In the genomic region with DNA sequence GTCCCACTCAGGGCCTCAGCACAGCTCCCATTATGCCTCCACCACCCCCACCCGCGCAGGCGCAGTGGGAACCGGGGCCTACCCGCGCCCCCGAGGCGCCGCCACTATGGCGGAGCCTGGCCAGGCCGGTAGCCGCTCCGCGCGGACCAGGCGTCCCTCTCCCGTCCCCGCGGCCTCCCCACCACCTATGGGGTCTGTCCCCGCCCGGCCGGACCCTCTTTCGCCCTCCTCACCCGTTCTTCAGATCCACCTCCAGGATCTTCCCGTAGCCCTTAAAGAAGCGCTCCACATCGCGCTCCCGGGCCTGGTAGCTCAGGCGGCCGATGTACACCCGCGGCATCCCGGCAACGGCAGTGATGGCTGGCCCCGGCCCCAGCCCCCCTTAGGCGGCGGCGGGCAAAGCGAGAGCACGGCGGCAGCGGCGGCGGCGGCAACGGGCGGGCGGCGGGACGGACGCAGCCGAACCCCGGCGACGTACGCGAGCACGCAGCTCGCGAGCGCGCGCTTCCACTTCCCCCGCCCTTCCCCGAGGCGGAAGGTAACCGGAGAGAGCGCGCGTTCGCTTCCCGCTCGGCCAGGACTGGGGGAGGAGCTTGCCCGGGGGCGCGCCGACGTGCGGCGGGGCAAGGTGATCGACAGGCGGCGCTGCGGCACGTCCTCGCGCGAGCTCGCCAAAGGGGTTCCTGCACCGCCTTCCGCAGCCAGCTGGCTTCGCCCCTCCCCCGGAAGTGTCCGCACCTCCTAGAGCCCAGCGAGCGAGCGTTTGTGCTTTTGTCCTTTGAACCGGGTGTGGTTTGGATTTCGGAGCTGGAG, we compare ENCODE assay signal across 1 cellular context.
TF ChIP-seq lines count a peak whose summit lies in the region.

A gene (minus strand): TSS at position 488 of the 813 bp plus-strand sequence. CDS start 148 bp downstream, at position 340.

TF ChIP-seq in K562, 482 proteins besides CTCF, POLR2A, EP300 and RAD21 (continued from another document and continues in another):
- TF ChIP-seq, protein P1, sequence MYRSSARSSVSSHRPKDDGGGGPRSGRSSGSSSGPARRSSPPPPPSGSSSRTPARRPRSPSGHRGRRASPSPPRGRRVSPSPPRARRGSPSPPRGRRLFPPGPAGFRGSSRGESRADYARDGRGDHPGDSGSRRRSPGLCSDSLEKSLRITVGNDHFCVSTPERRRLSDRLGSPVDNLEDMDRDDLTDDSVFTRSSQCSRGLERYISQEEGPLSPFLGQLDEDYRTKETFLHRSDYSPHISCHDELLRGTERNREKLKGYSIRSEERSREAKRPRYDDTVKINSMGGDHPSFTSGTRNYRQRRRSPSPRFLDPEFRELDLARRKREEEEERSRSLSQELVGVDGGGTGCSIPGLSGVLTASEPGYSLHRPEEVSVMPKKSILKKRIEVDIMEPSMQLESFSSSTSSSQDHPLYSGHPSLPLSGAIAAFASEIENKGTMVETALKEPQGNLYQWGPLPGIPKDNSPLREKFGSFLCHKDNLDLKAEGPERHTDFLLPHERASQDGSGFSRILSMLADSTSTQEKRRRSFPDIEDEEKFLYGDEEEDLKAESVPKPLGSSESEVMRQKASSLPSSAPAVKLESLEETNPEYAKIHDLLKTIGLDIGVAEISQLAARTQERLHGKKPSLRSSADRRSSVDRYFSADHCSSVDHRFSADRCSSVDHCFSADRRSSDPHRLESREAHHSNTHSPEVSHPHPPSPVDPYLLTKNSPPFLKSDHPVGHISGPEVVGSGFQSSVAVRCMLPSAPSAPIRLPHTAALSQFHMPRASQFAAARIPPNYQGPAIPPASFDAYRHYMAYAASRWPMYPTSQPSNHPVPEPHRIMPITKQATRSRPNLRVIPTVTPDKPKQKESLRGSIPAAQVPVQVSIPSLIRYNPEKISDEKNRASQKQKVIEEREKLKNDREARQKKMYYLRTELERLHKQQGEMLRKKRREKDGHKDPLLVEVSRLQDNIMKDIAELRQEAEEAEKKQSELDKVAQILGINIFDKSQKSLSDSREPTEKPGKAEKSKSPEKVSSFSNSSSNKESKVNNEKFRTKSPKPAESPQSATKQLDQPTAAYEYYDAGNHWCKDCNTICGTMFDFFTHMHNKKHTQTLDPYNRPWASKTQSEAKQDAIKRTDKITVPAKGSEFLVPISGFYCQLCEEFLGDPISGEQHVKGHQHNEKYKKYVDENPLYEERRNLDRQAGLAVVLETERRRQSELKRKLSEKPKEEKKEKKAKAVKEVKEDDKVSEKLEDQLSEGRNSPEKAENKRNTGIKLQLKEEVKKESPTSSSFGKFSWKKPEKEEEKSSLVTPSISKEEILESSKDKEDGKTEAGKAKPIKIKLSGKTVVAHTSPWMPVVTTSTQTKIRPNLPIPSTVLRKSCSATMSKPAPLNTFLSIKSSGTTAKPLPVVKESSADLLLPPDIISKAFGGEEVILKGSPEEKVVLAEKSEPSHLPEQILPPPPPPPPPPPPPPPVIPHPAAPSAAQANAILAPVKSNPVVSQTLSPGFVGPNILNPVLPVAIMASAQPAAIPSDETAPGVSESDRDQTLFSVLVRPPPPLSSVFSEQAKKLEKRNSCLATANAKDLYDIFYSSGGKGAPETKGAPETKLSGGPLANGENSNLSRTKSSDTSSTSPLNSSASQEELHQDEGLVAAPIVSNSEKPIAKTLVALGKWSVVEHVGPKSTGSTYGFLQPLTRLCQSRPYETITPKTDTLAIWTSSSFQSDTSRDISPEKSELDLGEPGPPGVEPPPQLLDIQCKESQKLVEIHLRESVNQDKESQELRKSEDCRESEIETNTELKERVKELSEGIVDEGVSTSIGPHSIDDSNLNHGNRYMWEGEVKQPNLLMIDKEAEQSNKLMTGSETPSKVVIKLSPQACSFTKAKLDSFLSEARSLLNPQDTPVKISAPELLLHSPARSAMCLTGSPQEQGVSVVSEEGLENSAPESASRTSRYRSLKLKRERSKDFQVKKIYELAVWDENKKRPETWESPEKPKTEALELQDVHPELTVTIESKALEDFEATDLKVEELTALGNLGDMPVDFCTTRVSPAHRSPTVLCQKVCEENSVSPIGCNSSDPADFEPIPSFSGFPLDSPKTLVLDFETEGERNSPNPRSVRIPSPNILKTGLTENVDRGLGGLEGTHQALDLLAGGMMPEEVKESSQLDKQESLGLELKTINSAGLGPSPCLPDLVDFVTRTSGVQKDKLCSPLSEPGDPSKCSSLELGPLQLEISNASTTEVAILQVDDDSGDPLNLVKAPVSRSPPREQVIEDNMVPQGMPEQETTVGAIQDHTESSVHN (IDR thresholded peaks at IDR 0.05; ENCODE audit: borderline replicate concordance in 1 of 2, low read depth in 1 of 2): no peak
- TF ChIP-seq GABPA (tag; conservative IDR thresholded peaks at IDR 0.05; ENCODE audit: low read depth) (peak; percentile 98), GABPB2 (CRISPR knock-in tag; conservative IDR thresholded peaks at IDR 0.05) (no peak), TAL1 (IDR thresholded peaks at IDR 0.05) (no peak), NFATC3 (IDR thresholded peaks at IDR 0.05) (no peak), ZNF77 (CRISPR knock-in tag; IDR thresholded peaks at IDR 0.05) (no peak), CSDE1 (IDR thresholded peaks at IDR 0.05) (peak in 1 of 2 experiments; percentile 70; a peak in 1 of 4 replicates), C11orf30 (IDR thresholded peaks at IDR 0.05; ENCODE audit: low read depth) (0 out of 2 replicates have a peak, but pooled peaks have one; percentile 40), ZNF583 (CRISPR knock-in tag; IDR thresholded peaks at IDR 0.05) (peak; percentile 12; the same call in 1 of the 2 replicates), ZNF24 (IDR thresholded peaks at IDR 0.05) (peak; percentile 47; the same call in 1 of the 2 replicates), SNRNP70 (optimal IDR thresholded peaks at IDR 0.05; ENCODE audit: low read depth, low read length) (no peak), EZH2 (IDR thresholded peaks at IDR 0.05; ENCODE audit: borderline replicate concordance, low read depth, low read length) (no peak), CREM (IDR thresholded peaks at IDR 0.05; ENCODE audit: low read depth) (peak; percentile 96), ZNF197 (CRISPR knock-in tag; IDR thresholded peaks at IDR 0.05; ENCODE audit: low read depth) (0 out of 2 replicates have a peak, but pooled peaks have one; percentile 52), POLR2H (tag; IDR thresholded peaks at IDR 0.05; ENCODE audit: low read depth) (peak; percentile 86; the same call in 1 of the 2 replicates), ADNP (tag; IDR thresholded peaks at IDR 0.05) (no peak), POLR2AphosphoS5 (IDR thresholded peaks at IDR 0.05; ENCODE audit: control insufficient read depth, insufficient read depth, low read depth, low read length) (peak; percentile 71), ZNF75A (CRISPR knock-in tag; IDR thresholded peaks at IDR 0.05) (no peak; the same call in 1 of the 2 replicates), JUNB (CRISPR knock-in tag; conservative IDR thresholded peaks at IDR 0.05) (no peak), NFXL1 (CRISPR knock-in tag; IDR thresholded peaks at IDR 0.05) (no peak), ZNF217 (CRISPR knock-in tag; IDR thresholded peaks at IDR 0.05) (no peak), FOXA1 (IDR thresholded peaks at IDR 0.05; ENCODE audit: borderline replicate concordance) (no peak), KHSRP (IDR thresholded peaks at IDR 0.05) (no peak)
- TF ChIP-seq, protein P2, sequence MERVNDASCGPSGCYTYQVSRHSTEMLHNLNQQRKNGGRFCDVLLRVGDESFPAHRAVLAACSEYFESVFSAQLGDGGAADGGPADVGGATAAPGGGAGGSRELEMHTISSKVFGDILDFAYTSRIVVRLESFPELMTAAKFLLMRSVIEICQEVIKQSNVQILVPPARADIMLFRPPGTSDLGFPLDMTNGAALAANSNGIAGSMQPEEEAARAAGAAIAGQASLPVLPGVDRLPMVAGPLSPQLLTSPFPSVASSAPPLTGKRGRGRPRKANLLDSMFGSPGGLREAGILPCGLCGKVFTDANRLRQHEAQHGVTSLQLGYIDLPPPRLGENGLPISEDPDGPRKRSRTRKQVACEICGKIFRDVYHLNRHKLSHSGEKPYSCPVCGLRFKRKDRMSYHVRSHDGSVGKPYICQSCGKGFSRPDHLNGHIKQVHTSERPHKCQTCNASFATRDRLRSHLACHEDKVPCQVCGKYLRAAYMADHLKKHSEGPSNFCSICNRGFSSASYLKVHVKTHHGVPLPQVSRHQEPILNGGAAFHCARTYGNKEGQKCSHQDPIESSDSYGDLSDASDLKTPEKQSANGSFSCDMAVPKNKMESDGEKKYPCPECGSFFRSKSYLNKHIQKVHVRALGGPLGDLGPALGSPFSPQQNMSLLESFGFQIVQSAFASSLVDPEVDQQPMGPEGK (CRISPR knock-in tag; IDR thresholded peaks at IDR 0.05; ENCODE audit: borderline replicate concordance): no peak
- TF ChIP-seq, protein P3, sequence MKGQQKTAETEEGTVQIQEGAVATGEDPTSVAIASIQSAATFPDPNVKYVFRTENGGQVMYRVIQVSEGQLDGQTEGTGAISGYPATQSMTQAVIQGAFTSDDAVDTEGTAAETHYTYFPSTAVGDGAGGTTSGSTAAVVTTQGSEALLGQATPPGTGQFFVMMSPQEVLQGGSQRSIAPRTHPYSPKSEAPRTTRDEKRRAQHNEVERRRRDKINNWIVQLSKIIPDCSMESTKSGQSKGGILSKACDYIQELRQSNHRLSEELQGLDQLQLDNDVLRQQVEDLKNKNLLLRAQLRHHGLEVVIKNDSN (CRISPR knock-in tag; IDR thresholded peaks at IDR 0.05): no peak; the same call in none of the 2 replicates
- TF ChIP-seq, protein P4, sequence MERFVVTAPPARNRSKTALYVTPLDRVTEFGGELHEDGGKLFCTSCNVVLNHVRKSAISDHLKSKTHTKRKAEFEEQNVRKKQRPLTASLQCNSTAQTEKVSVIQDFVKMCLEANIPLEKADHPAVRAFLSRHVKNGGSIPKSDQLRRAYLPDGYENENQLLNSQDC (CRISPR knock-in tag; IDR thresholded peaks at IDR 0.05): peak; percentile 68
- TF ChIP-seq, protein P5, sequence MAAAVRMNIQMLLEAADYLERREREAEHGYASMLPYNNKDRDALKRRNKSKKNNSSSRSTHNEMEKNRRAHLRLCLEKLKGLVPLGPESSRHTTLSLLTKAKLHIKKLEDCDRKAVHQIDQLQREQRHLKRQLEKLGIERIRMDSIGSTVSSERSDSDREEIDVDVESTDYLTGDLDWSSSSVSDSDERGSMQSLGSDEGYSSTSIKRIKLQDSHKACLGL (CRISPR knock-in tag; IDR thresholded peaks at IDR 0.05; ENCODE audit: borderline replicate concordance, poor library complexity, severe bottlenecking): no peak
- TF ChIP-seq, protein P6, sequence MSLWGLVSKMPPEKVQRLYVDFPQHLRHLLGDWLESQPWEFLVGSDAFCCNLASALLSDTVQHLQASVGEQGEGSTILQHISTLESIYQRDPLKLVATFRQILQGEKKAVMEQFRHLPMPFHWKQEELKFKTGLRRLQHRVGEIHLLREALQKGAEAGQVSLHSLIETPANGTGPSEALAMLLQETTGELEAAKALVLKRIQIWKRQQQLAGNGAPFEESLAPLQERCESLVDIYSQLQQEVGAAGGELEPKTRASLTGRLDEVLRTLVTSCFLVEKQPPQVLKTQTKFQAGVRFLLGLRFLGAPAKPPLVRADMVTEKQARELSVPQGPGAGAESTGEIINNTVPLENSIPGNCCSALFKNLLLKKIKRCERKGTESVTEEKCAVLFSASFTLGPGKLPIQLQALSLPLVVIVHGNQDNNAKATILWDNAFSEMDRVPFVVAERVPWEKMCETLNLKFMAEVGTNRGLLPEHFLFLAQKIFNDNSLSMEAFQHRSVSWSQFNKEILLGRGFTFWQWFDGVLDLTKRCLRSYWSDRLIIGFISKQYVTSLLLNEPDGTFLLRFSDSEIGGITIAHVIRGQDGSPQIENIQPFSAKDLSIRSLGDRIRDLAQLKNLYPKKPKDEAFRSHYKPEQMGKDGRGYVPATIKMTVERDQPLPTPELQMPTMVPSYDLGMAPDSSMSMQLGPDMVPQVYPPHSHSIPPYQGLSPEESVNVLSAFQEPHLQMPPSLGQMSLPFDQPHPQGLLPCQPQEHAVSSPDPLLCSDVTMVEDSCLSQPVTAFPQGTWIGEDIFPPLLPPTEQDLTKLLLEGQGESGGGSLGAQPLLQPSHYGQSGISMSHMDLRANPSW (CRISPR knock-in tag; IDR thresholded peaks at IDR 0.05): no peak; the same call in 1 of the 2 replicates
- TF ChIP-seq, protein P7, sequence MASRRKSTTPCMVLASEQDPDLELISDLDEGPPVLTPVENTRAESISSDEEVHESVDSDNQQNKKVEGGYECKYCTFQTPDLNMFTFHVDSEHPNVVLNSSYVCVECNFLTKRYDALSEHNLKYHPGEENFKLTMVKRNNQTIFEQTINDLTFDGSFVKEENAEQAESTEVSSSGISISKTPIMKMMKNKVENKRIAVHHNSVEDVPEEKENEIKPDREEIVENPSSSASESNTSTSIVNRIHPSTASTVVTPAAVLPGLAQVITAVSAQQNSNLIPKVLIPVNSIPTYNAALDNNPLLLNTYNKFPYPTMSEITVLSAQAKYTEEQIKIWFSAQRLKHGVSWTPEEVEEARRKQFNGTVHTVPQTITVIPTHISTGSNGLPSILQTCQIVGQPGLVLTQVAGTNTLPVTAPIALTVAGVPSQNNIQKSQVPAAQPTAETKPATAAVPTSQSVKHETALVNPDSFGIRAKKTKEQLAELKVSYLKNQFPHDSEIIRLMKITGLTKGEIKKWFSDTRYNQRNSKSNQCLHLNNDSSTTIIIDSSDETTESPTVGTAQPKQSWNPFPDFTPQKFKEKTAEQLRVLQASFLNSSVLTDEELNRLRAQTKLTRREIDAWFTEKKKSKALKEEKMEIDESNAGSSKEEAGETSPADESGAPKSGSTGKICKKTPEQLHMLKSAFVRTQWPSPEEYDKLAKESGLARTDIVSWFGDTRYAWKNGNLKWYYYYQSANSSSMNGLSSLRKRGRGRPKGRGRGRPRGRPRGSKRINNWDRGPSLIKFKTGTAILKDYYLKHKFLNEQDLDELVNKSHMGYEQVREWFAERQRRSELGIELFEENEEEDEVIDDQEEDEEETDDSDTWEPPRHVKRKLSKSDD (conservative IDR thresholded peaks at IDR 0.05; ENCODE audit: low read length): 0 out of 2 replicates have a peak, but pooled peaks have one; percentile 60
- TF ChIP-seq, protein P8, sequence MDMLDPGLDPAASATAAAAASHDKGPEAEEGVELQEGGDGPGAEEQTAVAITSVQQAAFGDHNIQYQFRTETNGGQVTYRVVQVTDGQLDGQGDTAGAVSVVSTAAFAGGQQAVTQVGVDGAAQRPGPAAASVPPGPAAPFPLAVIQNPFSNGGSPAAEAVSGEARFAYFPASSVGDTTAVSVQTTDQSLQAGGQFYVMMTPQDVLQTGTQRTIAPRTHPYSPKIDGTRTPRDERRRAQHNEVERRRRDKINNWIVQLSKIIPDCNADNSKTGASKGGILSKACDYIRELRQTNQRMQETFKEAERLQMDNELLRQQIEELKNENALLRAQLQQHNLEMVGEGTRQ (CRISPR knock-in tag; IDR thresholded peaks at IDR 0.05): no peak
